15 cellular contexts compared by ENCODE assay signal in the genomic region with DNA sequence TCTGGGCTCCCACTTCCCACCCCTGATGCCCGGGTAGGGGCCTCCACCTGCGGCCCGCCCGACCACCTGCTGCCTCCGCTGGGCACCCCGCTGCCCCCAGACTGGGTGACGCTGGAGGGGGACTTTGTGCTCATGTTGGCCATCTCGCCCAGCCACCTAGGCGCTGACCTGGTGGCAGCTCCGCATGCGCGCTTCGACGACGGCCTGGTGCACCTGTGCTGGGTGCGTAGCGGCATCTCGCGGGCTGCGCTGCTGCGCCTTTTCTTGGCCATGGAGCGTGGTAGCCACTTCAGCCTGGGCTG. TPM values are rescaled to one million over a fixed set of nuclear protein-coding genes. Genes with fewer than 3 reads are reported as not detected.
DNase-seq lines count a peak whose midpoint lies in the region; ATAC-seq, FAIRE-seq and TF ChIP-seq lines count a peak whose summit lies in the region.
"Had no signal": no experiment of that assay in that cellular context is flagged by ENCODE, and none has a peak within 500 bp of the region (broad histone marks: within the 10 kb centered on the region; RNA-seq: fewer than 3 reads in every experiment).

No MANE protein-coding gene starts in this region.

- TF ChIP-seq EP300 in sigmoid colon (IDR thresholded peaks at IDR 0.05), result no peak

- H3K4me1 ChIP-seq in A673 (ENCODE audit: insufficient read depth, low read length, poor library complexity, severe bottlenecking), result peaks cover 36% of the 10 kb centered on the region
- peaks cover 12% of the 10 kb centered on the region for H3K4me1 ChIP-seq in HUES64 (ENCODE audit: insufficient read depth, low read length)
- peaks cover 2% of the 10 kb centered on the region for H3K4me1 ChIP-seq in right cardiac atrium (ENCODE audit: control insufficient read depth, insufficient read depth, low read length)
- peaks cover 0 to 68% (median 56%) of the 10 kb centered on the region in 4 donors for H3K4me1 ChIP-seq in sigmoid colon

- TF ChIP-seq POLR2A in sigmoid colon (IDR thresholded peaks at IDR 0.05), result no peak

- DNase-seq in A673 (ENCODE audit: low spot score) (no peak), right cardiac atrium (peak in 2 of 3 donors; percentile 64 to 77), sigmoid colon (peak; percentile 72), NCI-H345 treated with DMSO at 0.1 percent for 48 hours (lab: John Stamatoyannopoulos, UW; ENCODE audit: unreplicated experiment) (no peak), NCI-H128 (lab: John Stamatoyannopoulos, UW; ENCODE audit: unreplicated experiment) (no peak), D721Med (ENCODE audit: insufficient read length, low spot score) (no peak)
- DNase-seq: CD8-positive, alpha-beta T cell; NCI-H2081 treated with DMSO at 0.1 percent for 48 hours; NCI-H524 treated with DMSO at 0.1 percent for 48 hours had no signal

- H3K27ac ChIP-seq in A673 (ENCODE audit: low read depth, low read length, poor library complexity, severe bottlenecking) (peak overlapping the region; percentile 24), HUES64 (ENCODE audit: low read depth, low read length) (peak overlapping the region; percentile 8; the same call in 1 of the 2 replicates), right cardiac atrium (ENCODE audit: low read length) (no peak overlapping the region), sigmoid colon (peak overlapping the region; percentile 84 to 99 (median 92))

- intact Hi-C loops in A673 (cut with micrococcal nuclease; ENCODE audit: unreplicated experiment), result no loop called here
- intact Hi-C loops in right cardiac atrium (cut with DNase I), result no loop called here
- intact Hi-C loops in sigmoid colon (cut with DNase I), result loop anchor here (10.0 kb wide), 1 partner anchor 1354 kb away; the partner anchor contains the start of gene INAFM1

- H3K36me3 ChIP-seq in A673 (ENCODE audit: insufficient read depth, low read length, poor library complexity, severe bottlenecking) (peaks cover 19% of the 10 kb centered on the region), HUES64 (ENCODE audit: insufficient read depth, low read length) (0 out of 2 replicates have a peak, but pooled peaks cover 5% of the 10 kb centered on the region), sigmoid colon (peaks cover 0 to 39% (median 4%) of the 10 kb centered on the region in 4 donors)

- CTCF ChIA-PET in A673 (lab: Charles Lee), result no interaction called here

- 96% methylated on average over 22 of the region's 22 CpGs for WGBS in HUES64
- 88% methylated on average over 22 of the region's 22 CpGs for WGBS in right cardiac atrium
- 94 to 95% methylated on average over 22 of the region's 22 CpGs for WGBS in sigmoid colon, 2 donors

- H3K4me3 ChIP-seq in A673 (ENCODE audit: low read depth, low read length, poor library complexity, severe bottlenecking), result no peak overlapping the region
- no peak overlapping the region; the same call in 1 of the 2 replicates for H3K4me3 ChIP-seq in HUES64 (ENCODE audit: low read length)
- no peak overlapping the region for H3K4me3 ChIP-seq in right cardiac atrium (ENCODE audit: low read length)
- no peak overlapping the region for H3K4me3 ChIP-seq in sigmoid colon

- BruUV-seq in A673 (replicated peaks; lab: Mats Ljungman, UMichigan), result no TSS peak

- no peak overlapping the region for H3K9ac ChIP-seq in HUES64 (ENCODE audit: low read depth, low read length)

- H3K9me3 ChIP-seq in A673 (ENCODE audit: low read depth, low read length, poor library complexity, severe bottlenecking) (no peaks in the 10 kb centered on the region), HUES64 (ENCODE audit: insufficient read depth, low read depth, low read length) (no peaks in the 10 kb centered on the region), right cardiac atrium (ENCODE audit: control insufficient read depth, low read length) (no peaks in the 10 kb centered on the region), sigmoid colon (no peaks in the 10 kb centered on the region)

- TF ChIP-seq CTCF in A673 (conservative IDR thresholded peaks at IDR 0.05; ENCODE audit: low read depth, low read length), result no peak
- no peak for TF ChIP-seq CTCF in sigmoid colon (IDR thresholded peaks at IDR 0.05)
- no peak for TF ChIP-seq CTCF in D721Med (IDR thresholded peaks at IDR 0.05; ENCODE audit: insufficient read depth, missing control alignments)

- ATAC-seq in right cardiac atrium (no peak), HG03565 (IDR thresholded peaks at IDR 0.05; ENCODE audit: unreplicated experiment) (no peak)
- ATAC-seq: activated CD4-positive, CD25-positive, alpha-beta regulatory T cell treated with anti-CD3 and anti-CD28 coated beads, Interleukin-2, amount 50 U/mL, for 24 hours; activated T-helper 17 cell treated with anti-CD3 and anti-CD28 coated beads, Interleukin-2, amount 50 U/mL, for 72 hours; CD8-positive, alpha-beta T cell had no signal

- FAIRE-seq in D721Med (lab: Jason Lieb, UNC), result no peak
- FAIRE-seq: GM19239 had no signal

- H3K27me3 ChIP-seq in A673 (replicated peaks; ENCODE audit: insufficient read depth, low read depth, low read length, poor library complexity) (no peaks in the 10 kb centered on the region), HUES64 (ENCODE audit: insufficient read depth, low read length) (no peaks in the 10 kb centered on the region), right cardiac atrium (ENCODE audit: control insufficient read depth, insufficient read depth) (no peaks in the 10 kb centered on the region), sigmoid colon (no peaks in the 10 kb centered on the region)

- POLR2A ChIA-PET in A673 (lab: Charles Lee; ENCODE audit: low non-redundant PET), result interaction anchor here (1.9 kb wide), 1 partner anchor 10 kb away, joined by 10 read pairs; the partner anchor contains the start of genes RPL18 and SPHK2

RNA-seq across cellular contexts. Expression of gene DBP, which starts 7.9 kb away (rescaled TPM):
- total RNA-seq in A673 (2021) (14.2 and 22.1 TPM in 2 replicates), right cardiac atrium (10 to 100 TPM in 3 of 4 donors, 1 to 10 TPM in 1; 2.8 to 16.9 (median 14.7) TPM), sigmoid colon (10 to 100 TPM; 10.5 to 14.1 (median 11.9) TPM)
- 5.3 TPM for polyA plus RNA-seq in HUES64 (2013, experiment 1 of 2)
- polyA plus RNA-seq in HUES64 (2013, experiment 2 of 2), result 5.3 TPM
- polyA plus RNA-seq in right cardiac atrium (9.5 TPM), sigmoid colon (10 to 100 TPM in 1 of 3 donors, 1 to 10 TPM in 2; 6.2 to 10.2 (median 9.8) TPM)

RNA-seq across cellular contexts. Expression of gene SPHK2, which starts 9.9 kb away (rescaled TPM):
- total RNA-seq in A673 (2021), result 38.8 and 43.0 TPM in 2 replicates
- 34.3 TPM for polyA plus RNA-seq in HUES64 (2013, experiment 1 of 2)
- polyA plus RNA-seq in HUES64 (2013, experiment 2 of 2), result 32.1 TPM
- total RNA-seq in right cardiac atrium, result 10 to 100 TPM in 3 of 4 donors, 1 to 10 TPM in 1; 7.3 to 12.7 (median 11.7) TPM
- polyA plus RNA-seq in right cardiac atrium, result 11.0 TPM
- 10 to 100 TPM in 3 of 4 donors, 1 to 10 TPM in 1; 10.0 to 16.9 (median 12.8) TPM for total RNA-seq in sigmoid colon
- polyA plus RNA-seq in sigmoid colon, result 10 to 100 TPM; 18.0 to 45.6 (median 33.5) TPM

RNA-seq across cellular contexts. Expression of gene RPL18, which starts 10.3 kb away (rescaled TPM):
- total RNA-seq in A673 (2021) (1,417 and 1,448 TPM in 2 replicates), right cardiac atrium (100 to 1,000 TPM; 606 to 773 (median 699) TPM), sigmoid colon (1,000 to 10,000 TPM; 2,699 to 3,791 (median 2,810) TPM)
- 1,104 TPM for polyA plus RNA-seq in HUES64 (2013, experiment 1 of 2)
- polyA plus RNA-seq in HUES64 (2013, experiment 2 of 2), result 1,173 TPM
- polyA plus RNA-seq in right cardiac atrium (965 TPM), sigmoid colon (1,000 to 10,000 TPM; 2,118 to 3,330 (median 2,641) TPM)

RNA-seq across cellular contexts. Expression of gene FAM83E, which starts 14.4 kb away (rescaled TPM):
- total RNA-seq in A673 (2021), result 5.5 and 6.1 TPM in 2 replicates
- polyA plus RNA-seq in HUES64 (2013, experiment 1 of 2), result 1.1 TPM
- 1.3 TPM for polyA plus RNA-seq in HUES64 (2013, experiment 2 of 2)
- total RNA-seq in right cardiac atrium, result under 1 TPM in 1 of 4 donors, not detected in 3; 0.33 TPM
- polyA plus RNA-seq in right cardiac atrium, result 0.20 TPM
- not detected for total RNA-seq in sigmoid colon
- 100 to 1,000 TPM; 109 to 168 (median 125) TPM for polyA plus RNA-seq in sigmoid colon
- polyA plus RNA-seq: AG04450 had no signal

RNA-seq across cellular contexts. Expression of gene CA11, which starts 16.7 kb away (rescaled TPM):
- total RNA-seq in A673 (2021) (36.8 and 38.2 TPM in 2 replicates), right cardiac atrium (10 to 100 TPM in 3 of 4 donors, 1 to 10 TPM in 1; 8.6 to 16.5 (median 13.2) TPM), sigmoid colon (10 to 100 TPM in 3 of 4 donors, 1 to 10 TPM in 1; 10.0 to 29.6 (median 14.7) TPM)
- 61.6 TPM for polyA plus RNA-seq in HUES64 (2013, experiment 1 of 2)
- polyA plus RNA-seq in HUES64 (2013, experiment 2 of 2), result 56.1 TPM
- polyA plus RNA-seq in right cardiac atrium (16.6 TPM), sigmoid colon (10 to 100 TPM in 2 of 3 donors, 1 to 10 TPM in 1; 2.1 to 13.2 (median 11.6) TPM)

Comparison
In these comparisons a context has a peak if more than half of its experiments do, and no peak if none do; other contexts are left out.
1. DNase-seq: peak in right cardiac atrium (2 of 3) and sigmoid colon (single experiment); none in A673 (single experiment), NCI-H345 treated with DMSO at 0.1 percent for 48 hours (single experiment), NCI-H128 (single experiment) and D721Med (single experiment).